9 cellular contexts compared by ENCODE assay signal in genomic region chr9:134707031-134707680, GRCh38.
A peak's percentile ranks its signal among the peaks of the same experiment; 100 is the strongest.
DNase-seq lines count a peak whose midpoint lies in the region; ATAC-seq, FAIRE-seq and TF ChIP-seq lines count a peak whose summit lies in the region.
"Had no signal": no experiment of that assay in that cellular context is flagged by ENCODE, and none has a peak within 500 bp of the region (broad histone marks: within the 10 kb centered on the region; RNA-seq: fewer than 3 reads in every experiment).

No MANE protein-coding gene starts in this region.

- H3K4me3 ChIP-seq in GM23248 (no peak overlapping the region), SK-N-SH (ENCODE audit: low read depth in 2 of 2, low read length in 1 of 2) (no peak overlapping the region), heart left ventricle (no peak overlapping the region), skeletal muscle satellite cell (ENCODE audit: low read length) (no peak overlapping the region)

- TF ChIP-seq EP300 in SK-N-SH (IDR thresholded peaks at IDR 0.05; ENCODE audit: borderline replicate concordance in 1 of 2, low read depth in 1 of 2, low read length in 1 of 2): peak; percentile 60 to 84; a peak in 3 of 4 replicates

- H3K9me3 ChIP-seq in GM23248 (ENCODE audit: low read depth) (no peaks in the 10 kb centered on the region), SK-N-SH (no peaks in the 10 kb centered on the region), heart left ventricle (no peaks in the 10 kb centered on the region), skeletal muscle satellite cell (replicated peaks; ENCODE audit: low read length) (no peaks in the 10 kb centered on the region)

- CTCF ChIA-PET in SK-N-SH (lab: Yijun Ruan, JAX): interaction anchor here (0.8 to 15.5 kb wide), 7 partner anchors 10 to 705 kb away, joined by 3 to 348 read pairs (median 11); no protein-coding TSS in a partner anchor

- peaks cover 8% of the 10 kb centered on the region; the same call in 1 of the 2 replicates for H3K4me1 ChIP-seq in GM23248 (ENCODE audit: insufficient read depth)
- peaks cover 27 to 63% of the 10 kb centered on the region in 2 experiments; a peak in 3 of 4 replicates for H3K4me1 ChIP-seq in SK-N-SH (ENCODE audit: control insufficient read depth in 1 of 2, insufficient read depth in 2 of 2, low read depth in 1 of 2, low read length in 1 of 2)
- H3K4me1 ChIP-seq in heart left ventricle: peaks cover 0 to 76% (median 28%) of the 10 kb centered on the region in 12 donors
- peaks cover 30% of the 10 kb centered on the region for H3K4me1 ChIP-seq in skeletal muscle satellite cell (ENCODE audit: control insufficient read depth, insufficient read depth, low read length)

- H3K9me2 ChIP-seq in GM23248 (ENCODE audit: insufficient read depth): no peaks in the 10 kb centered on the region
- H3K9me2 ChIP-seq in SK-N-SH: no peaks in the 10 kb centered on the region

- H3K27ac ChIP-seq in GM23248: peak overlapping the region; percentile 61
- H3K27ac ChIP-seq in SK-N-SH (ENCODE audit: low read depth in 2 of 2, low read length in 1 of 2): peak overlapping the region; percentile 76 to 91
- peak overlapping the region; percentile 23 to 92 (median 72) for H3K27ac ChIP-seq in heart left ventricle

- H3K4me3 Mint-ChIP-seq in activated T-cell treated with anti-CD3 and anti-CD28 coated beads, Interleukin-2, amount 50 U/mL, for 4 hours: no peak overlapping the region

- no peaks in the 10 kb centered on the region for H3K27me3 Mint-ChIP-seq in activated T-cell treated with anti-CD3 and anti-CD28 coated beads, Interleukin-2, amount 50 U/mL, for 4 hours (ENCODE audit: low read depth)

- H3K27me3 ChIP-seq in GM23248 (replicated peaks; ENCODE audit: insufficient read depth) (no peaks in the 10 kb centered on the region), SK-N-SH (ENCODE audit: insufficient read depth) (no peaks in the 10 kb centered on the region), heart left ventricle (no peaks in the 10 kb centered on the region), skeletal muscle satellite cell (ENCODE audit: control insufficient read depth, insufficient read depth, low read length) (no peaks in the 10 kb centered on the region)

- intact Hi-C loops in heart left ventricle (cut with DNase I): loop anchor here in 2 of 10 donors (10.0 kb wide), 1 partner anchor 278 kb away; no protein-coding TSS in a partner anchor

- FAIRE-seq in D721Med (lab: Jason Lieb, UNC): no peak
- FAIRE-seq: keratinocyte had no signal

- H3K79me2 ChIP-seq in GM23248 (ENCODE audit: insufficient read depth): peaks cover 98% of the 10 kb centered on the region
- H3K79me2 ChIP-seq in SK-N-SH (ENCODE audit: insufficient read depth): peaks cover 92% of the 10 kb centered on the region

- H3K9me3 Mint-ChIP-seq in activated T-cell treated with anti-CD3 and anti-CD28 coated beads, Interleukin-2, amount 50 U/mL, for 4 hours: no peaks in the 10 kb centered on the region

- TF ChIP-seq CTCF in SK-N-SH (IDR thresholded peaks at IDR 0.05) (no peak), heart left ventricle (IDR thresholded peaks at IDR 0.05) (no peak), D721Med (IDR thresholded peaks at IDR 0.05; ENCODE audit: insufficient read depth, missing control alignments) (no peak)

- DNase-seq in GM23248 (peak; percentile 64), SK-N-SH (peak; percentile 98), heart left ventricle (peak; percentile 79 to 90 (median 87)), D721Med (ENCODE audit: insufficient read length, low spot score) (no peak)
- DNase-seq in activated T-cell treated with anti-CD3 and anti-CD28 coated beads, Interleukin-2, amount 50 U/mL, for 4 hours: no peak
- DNase-seq in activated T-cell treated with anti-CD3 and anti-CD28 coated beads, Interleukin-2, amount 50 U/mL, for 48 hours: no peak

- H3K9ac ChIP-seq in GM23248 (peak overlapping the region; percentile 47; the same call in 1 of the 2 replicates), SK-N-SH (peak overlapping the region; percentile 49; the same call in 1 of the 2 replicates), skeletal muscle satellite cell (ENCODE audit: low read depth, low read length) (peak overlapping the region; percentile 9)

- ATAC-seq in heart left ventricle: peak; percentile 62 to 81 (median 66)
- no peak for ATAC-seq in activated T-cell treated with anti-CD3 and anti-CD28 coated beads, Interleukin-2, amount 50 U/mL, for 4 hours
- no peak for ATAC-seq in HG03432 (IDR thresholded peaks at IDR 0.05; ENCODE audit: unreplicated experiment)

- H3K36me3 Mint-ChIP-seq in activated T-cell treated with anti-CD3 and anti-CD28 coated beads, Interleukin-2, amount 50 U/mL, for 4 hours (ENCODE audit: insufficient read depth): no peaks in the 10 kb centered on the region

- peaks cover 15% of the 10 kb centered on the region for H3F3A ChIP-seq in GM23248 (ENCODE audit: insufficient read depth)
- peaks cover 18% of the 10 kb centered on the region for H3F3A ChIP-seq in SK-N-SH (replicated peaks; ENCODE audit: insufficient read depth)

- H3K36me3 ChIP-seq in GM23248 (ENCODE audit: low read depth) (peaks cover 21% of the 10 kb centered on the region), SK-N-SH (replicated peaks in 1 of 2; ENCODE audit: control insufficient read depth in 1 of 2, insufficient read depth in 2 of 2, low read length in 1 of 2) (peaks cover 37 to 38% of the 10 kb centered on the region in 2 experiments), heart left ventricle (peaks cover 0 to 10% (median 0%) of the 10 kb centered on the region in 9 donors), skeletal muscle satellite cell (ENCODE audit: insufficient read depth, low read length) (peaks cover 80% of the 10 kb centered on the region)

- WGBS in GM23248 (ENCODE audit: low coverage in 1 of 2, low lambda C conversion rate in 2 of 2, missing lambda C conversion rate in 2 of 2), 2 experiments: 54 to 60% methylated on average over 17 to 18 of the region's 19 CpGs
- 26% methylated on average over 11 of the region's 19 CpGs for WGBS in SK-N-SH (ENCODE audit: low lambda C conversion rate)
- 34 to 42% (median 37%) methylated on average over 16 to 19 of the region's 19 CpGs for WGBS in heart left ventricle, 4 donors

- TF ChIP-seq RAD21 in SK-N-SH (IDR thresholded peaks at IDR 0.05; ENCODE audit: low read length): no peak

- no peak for TF ChIP-seq POLR2A in heart left ventricle (IDR thresholded peaks at IDR 0.05)

- no peak overlapping the region for H2AFZ ChIP-seq in GM23248
- H2AFZ ChIP-seq in SK-N-SH (ENCODE audit: low read depth): no peak overlapping the region

- H4K20me1 ChIP-seq in GM23248 (ENCODE audit: insufficient read depth) (peaks cover 5% of the 10 kb centered on the region; the same call in 1 of the 2 replicates), SK-N-SH (ENCODE audit: insufficient read depth) (peaks cover 92% of the 10 kb centered on the region)

- no peaks in the 10 kb centered on the region for H3K4me1 Mint-ChIP-seq in activated T-cell treated with anti-CD3 and anti-CD28 coated beads, Interleukin-2, amount 50 U/mL, for 4 hours (ENCODE audit: low read depth)

- no peak overlapping the region for H3K4me2 ChIP-seq in GM23248 (ENCODE audit: unreplicated experiment)
- peak overlapping the region; percentile 72 for H3K4me2 ChIP-seq in SK-N-SH
- no peak overlapping the region for H3K4me2 ChIP-seq in skeletal muscle satellite cell (ENCODE audit: low read length)

- POLR2A ChIA-PET in SK-N-SH (lab: Yijun Ruan, JAX): interaction anchor here (0.9 kb wide), 2 partner anchors 27 to 51 kb away, joined by 3 to 4 read pairs; no protein-coding TSS in a partner anchor

- in situ Hi-C loops in GM23248 (cut with MboI): no loop called here

TF ChIP-seq in SK-N-SH, 30 proteins besides CTCF, POLR2A, EP300 and RAD21 (continues in another document):
- TF ChIP-seq FOXJ3 (CRISPR knock-in tag; IDR thresholded peaks at IDR 0.05) (peak; percentile 70; the same call in 1 of the 2 replicates), SIN3A (IDR thresholded peaks at IDR 0.05; ENCODE audit: borderline replicate concordance, low read depth, low read length) (0 out of 2 replicates have a peak, but pooled peaks have one; percentile 23), USF1 (IDR thresholded peaks at IDR 0.05; ENCODE audit: borderline replicate concordance, low read depth) (no peak), EZH2phosphoT487 (IDR thresholded peaks at IDR 0.05; ENCODE audit: borderline replicate concordance, low read depth) (no peak), MAX (IDR thresholded peaks at IDR 0.05; ENCODE audit: low read depth) (0 out of 2 replicates have a peak, but pooled peaks have one; percentile 14), TCF12 (IDR thresholded peaks at IDR 0.05) (peak; percentile 70), TEAD4 (IDR thresholded peaks at IDR 0.05; ENCODE audit: borderline replicate concordance, insufficient read depth) (no peak), GATA2 (CRISPR knock-in tag; IDR thresholded peaks at IDR 0.05) (no peak), CHD2 (IDR thresholded peaks at IDR 0.05; ENCODE audit: low read length, partially characterized antibody) (peak; percentile 62), RFX5 (IDR thresholded peaks at IDR 0.05; ENCODE audit: low read length) (no peak), PBX3 (IDR thresholded peaks at IDR 0.05) (peak; percentile 39; the same call in 1 of the 2 replicates), NRF1 (IDR thresholded peaks at IDR 0.05; ENCODE audit: low read depth, low read length) (no peak), NFIC (IDR thresholded peaks at IDR 0.05; ENCODE audit: borderline replicate concordance) (peak; percentile 92), ELF1 (IDR thresholded peaks at IDR 0.05) (no peak), JUND (IDR thresholded peaks at IDR 0.05) (no peak), FOXM1 (IDR thresholded peaks at IDR 0.05; ENCODE audit: low read depth) (0 out of 2 replicates have a peak, but pooled peaks have one; percentile 30)

Comparison
In these comparisons a context has a peak if more than half of its experiments do, and no peak if none do; other contexts are left out.
1. DNase-seq: peak in GM23248 (single experiment), SK-N-SH (single experiment) and heart left ventricle (5 of 5); none in D721Med (single experiment), activated T-cell treated with anti-CD3 and anti-CD28 coated beads, Interleukin-2, amount 50 U/mL, for 4 hours (single experiment) and activated T-cell treated with anti-CD3 and anti-CD28 coated beads, Interleukin-2, amount 50 U/mL, for 48 hours (0 of 2).
2. ATAC-seq: peak in heart left ventricle (4 of 4); none in activated T-cell treated with anti-CD3 and anti-CD28 coated beads, Interleukin-2, amount 50 U/mL, for 4 hours (0 of 2) and HG03432 (single experiment).
3. Peak in every context shown above with its lines, with median percentiles within 50 percentile points of each other: H3K27ac ChIP-seq and H3K9ac ChIP-seq.